In the genomic region with DNA sequence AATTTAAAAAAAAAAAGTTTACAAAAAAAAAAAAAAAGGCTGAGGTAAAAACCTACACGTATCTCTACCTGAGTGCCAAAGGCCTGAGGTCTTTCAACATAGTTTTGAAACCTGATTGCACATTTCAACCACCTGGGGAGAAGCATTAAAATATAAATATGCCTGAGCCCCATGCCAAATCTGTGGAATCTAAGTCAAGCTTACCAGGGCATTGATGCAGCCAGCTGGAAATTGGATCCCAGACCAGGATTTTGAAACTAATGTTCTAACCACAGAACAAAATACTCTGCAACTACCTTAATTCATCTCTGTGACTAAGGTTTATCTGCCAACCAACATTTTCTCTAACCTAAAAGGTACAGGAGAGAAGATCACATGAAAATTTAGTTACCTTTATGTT, we compare ENCODE assay signal across 1 cellular context.
TF ChIP-seq lines count a peak whose summit lies in the region.

No MANE protein-coding gene starts in this region.

TF ChIP-seq in GM23338, 12 proteins besides CTCF, POLR2A, EP300 and RAD21 (continued from another document):
- TF ChIP-seq ZNF462 (CRISPR knock-in tag; IDR thresholded peaks at IDR 0.05), result no peak
- peak; percentile 33; the same call in 1 of the 2 replicates for TF ChIP-seq NANOG (IDR thresholded peaks at IDR 0.05; ENCODE audit: borderline replicate concordance)
- no peak for TF ChIP-seq EZH2phosphoT487 (IDR thresholded peaks at IDR 0.05; ENCODE audit: unreplicated experiment)
